1 cellular context compared by ENCODE assay signal in the genomic region with DNA sequence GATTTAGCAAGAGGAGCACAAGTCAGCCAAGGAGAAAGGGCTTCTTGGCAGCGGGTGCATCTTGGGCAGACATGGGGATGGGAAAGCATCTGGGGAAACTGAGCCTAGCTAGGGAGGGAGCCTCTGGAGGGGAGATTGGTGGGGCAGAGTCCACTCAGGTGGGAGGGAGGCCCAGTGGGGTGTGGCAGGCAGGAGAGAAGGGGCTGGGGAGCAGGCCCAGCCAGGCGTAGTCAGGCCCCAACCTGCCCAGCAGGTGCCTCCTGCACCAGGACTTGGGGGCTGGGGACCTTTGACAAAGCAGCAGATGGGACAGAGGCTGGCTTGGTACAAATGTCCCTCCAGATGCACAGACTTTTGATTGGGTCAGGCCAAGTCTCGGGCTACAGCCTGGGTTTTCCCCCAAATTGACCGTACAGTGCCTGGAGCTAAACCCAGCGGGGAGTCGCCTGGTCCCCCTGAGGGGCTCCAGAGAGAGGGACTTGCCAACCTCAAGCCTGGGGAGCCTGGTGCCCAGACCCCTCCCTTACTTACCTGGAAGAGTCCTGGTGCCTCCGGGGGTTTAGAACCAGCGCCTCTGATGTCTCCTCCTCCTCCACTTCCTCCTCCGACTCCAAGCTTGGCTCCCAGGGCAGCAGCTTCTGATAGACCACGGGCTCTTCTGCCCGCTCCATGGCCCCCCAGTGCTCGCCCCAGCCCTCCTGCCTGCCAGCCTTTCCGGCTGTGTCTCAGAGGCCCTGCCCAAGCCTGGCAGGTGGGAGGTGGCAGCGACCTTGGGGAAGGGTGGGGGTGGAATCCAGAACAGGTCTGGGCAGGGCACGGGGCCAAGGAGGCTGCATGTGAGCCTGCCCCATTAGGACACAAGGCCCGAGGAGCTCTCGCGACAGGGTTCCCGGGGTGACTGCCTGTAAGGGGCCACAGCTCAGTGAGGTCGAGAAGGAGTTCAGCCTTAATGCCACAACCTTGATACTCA.
TF ChIP-seq lines count a peak whose summit lies in the region.

A gene with protein sequence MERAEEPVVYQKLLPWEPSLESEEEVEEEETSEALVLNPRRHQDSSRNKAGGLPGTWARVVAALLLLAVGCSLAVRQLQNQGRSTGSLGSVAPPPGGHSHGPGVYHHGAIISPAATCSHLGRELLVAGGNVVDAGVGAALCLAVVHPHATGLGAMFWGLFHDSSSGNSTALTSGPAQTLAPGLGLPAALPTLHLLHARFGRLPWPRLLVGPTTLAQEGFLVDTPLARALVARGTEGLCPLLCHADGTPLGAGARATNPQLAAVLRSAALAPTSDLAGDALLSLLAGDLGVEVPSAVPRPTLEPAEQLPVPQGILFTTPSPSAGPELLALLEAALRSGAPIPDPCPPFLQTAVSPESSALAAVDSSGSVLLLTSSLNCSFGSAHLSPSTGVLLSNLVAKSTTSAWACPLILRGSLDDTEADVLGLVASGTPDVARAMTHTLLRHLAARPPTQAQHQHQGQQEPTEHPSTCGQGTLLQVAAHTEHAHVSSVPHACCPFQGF (minus strand): TSS at position 727 of the 970 bp plus-strand sequence. CDS start 56 bp downstream, at position 671.

TF ChIP-seq in GM23338, 12 proteins besides CTCF, POLR2A, EP300 and RAD21:
- TF ChIP-seq REST (IDR thresholded peaks at IDR 0.05; ENCODE audit: unreplicated experiment) (no peak), STAT1 (IDR thresholded peaks at IDR 0.05; ENCODE audit: unreplicated experiment) (no peak), ZNF462 (CRISPR knock-in tag; IDR thresholded peaks at IDR 0.05) (no peak), NANOG (IDR thresholded peaks at IDR 0.05; ENCODE audit: borderline replicate concordance) (no peak), ZNF331 (CRISPR knock-in tag; IDR thresholded peaks at IDR 0.05; ENCODE audit: low read depth) (no peak), CREB1 (CRISPR knock-in tag; IDR thresholded peaks at IDR 0.05; ENCODE audit: low read depth) (no peak), JUNB (IDR thresholded peaks at IDR 0.05; ENCODE audit: unreplicated experiment) (no peak), EZH2 (IDR thresholded peaks at IDR 0.05; ENCODE audit: low read depth, unreplicated experiment) (no peak), ZNF114 (CRISPR knock-in tag; IDR thresholded peaks at IDR 0.05) (no peak)
- TF ChIP-seq, protein P1, sequence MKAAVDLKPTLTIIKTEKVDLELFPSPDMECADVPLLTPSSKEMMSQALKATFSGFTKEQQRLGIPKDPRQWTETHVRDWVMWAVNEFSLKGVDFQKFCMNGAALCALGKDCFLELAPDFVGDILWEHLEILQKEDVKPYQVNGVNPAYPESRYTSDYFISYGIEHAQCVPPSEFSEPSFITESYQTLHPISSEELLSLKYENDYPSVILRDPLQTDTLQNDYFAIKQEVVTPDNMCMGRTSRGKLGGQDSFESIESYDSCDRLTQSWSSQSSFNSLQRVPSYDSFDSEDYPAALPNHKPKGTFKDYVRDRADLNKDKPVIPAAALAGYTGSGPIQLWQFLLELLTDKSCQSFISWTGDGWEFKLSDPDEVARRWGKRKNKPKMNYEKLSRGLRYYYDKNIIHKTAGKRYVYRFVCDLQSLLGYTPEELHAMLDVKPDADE (IDR thresholded peaks at IDR 0.05): no peak
